ENCODE assay signal across 12 cellular contexts in genomic region chr20:50344232-50345071, GRCh38.
DNase-seq lines count a peak whose midpoint lies in the region; ATAC-seq and TF ChIP-seq lines count a peak whose summit lies in the region.
"Had no signal": no experiment of that assay in that cellular context is flagged by ENCODE, and none has a peak within 500 bp of the region (broad histone marks: within the 10 kb centered on the region; RNA-seq: fewer than 3 reads in every experiment).

No MANE protein-coding gene starts in this region.

- CTCF ChIA-PET in HCT116 (lab: Charles Lee): no interaction called here

- peak; percentile 45 to 50 (median 46); a peak in 5 of 6 replicates for TF ChIP-seq CTCF in HCT116 (IDR thresholded peaks at IDR 0.05 in 2 of 3, conservative IDR thresholded peaks at IDR 0.05 in 1 of 3; ENCODE audit: borderline replicate concordance in 1 of 3, insufficient read depth in 1 of 3, low read depth in 2 of 3, low read length in 2 of 3)
- peak; percentile 59 for TF ChIP-seq CTCF in WERI-Rb-1 (IDR thresholded peaks at IDR 0.05; ENCODE audit: low read depth, low read length)

- H3K9me3 ChIP-seq in BLaER1 treated with 17β-estradiol and CSF1 and Interleukin-3, amounts not matched to agents 10 nM and 100 nM (replicated peaks in 1 of 11): no peaks in the 10 kb centered on the region
- H3K9me3 ChIP-seq in HCT116 (ENCODE audit: control insufficient read depth in 1 of 2, insufficient read depth in 1 of 2, low read depth in 1 of 2, low read length in 2 of 2) (no peaks in the 10 kb centered on the region), WERI-Rb-1 (ENCODE audit: severe bottlenecking) (no peaks in the 10 kb centered on the region), GM23248 (ENCODE audit: low read depth) (no peaks in the 10 kb centered on the region)
- H3K9me3 ChIP-seq: uterus had no signal

- POLR2A ChIA-PET in HCT116 (lab: Charles Lee): no interaction called here

- H3K4me3 ChIP-seq in BLaER1 treated with 17β-estradiol and CSF1 and Interleukin-3, amounts not matched to agents 10 nM and 100 nM: no peak overlapping the region; a peak in 1 of 20 replicates
- H3K4me3 ChIP-seq in HCT116 (replicated peaks in 1 of 2; ENCODE audit: low read depth in 1 of 2, low read length in 2 of 2) (no peak overlapping the region), WERI-Rb-1 (ENCODE audit: low read depth, low read length) (no peak overlapping the region), GM23248 (no peak overlapping the region)
- H3K4me3 ChIP-seq: uterus had no signal

- H2AFZ ChIP-seq in HCT116 (ENCODE audit: low read depth, low read length, poor library complexity, severe bottlenecking) (no peak overlapping the region), GM23248 (no peak overlapping the region)

- peaks cover 98 to 100% (median 100%) of the 10 kb centered on the region in 10 experiments for H3K4me1 ChIP-seq in BLaER1 treated with 17β-estradiol and CSF1 and Interleukin-3, amounts not matched to agents 10 nM and 100 nM
- H3K4me1 ChIP-seq in HCT116 (ENCODE audit: control insufficient read depth in 1 of 2, insufficient read depth in 2 of 2, low read length in 2 of 2) (peaks cover 6 to 12% of the 10 kb centered on the region in 2 experiments; a peak in 2 of 4 replicates), GM23248 (ENCODE audit: insufficient read depth) (peaks cover 18% of the 10 kb centered on the region)

- no peaks in the 10 kb centered on the region for H3K36me3 ChIP-seq in BLaER1 treated with 17β-estradiol and CSF1 and Interleukin-3, amounts not matched to agents 10 nM and 100 nM
- H3K36me3 ChIP-seq in HCT116 (ENCODE audit: control insufficient read depth in 1 of 2, insufficient read depth in 2 of 2, low read length in 2 of 2) (no peaks in the 10 kb centered on the region), WERI-Rb-1 (no peaks in the 10 kb centered on the region), GM23248 (ENCODE audit: low read depth) (no peaks in the 10 kb centered on the region)
- H3K36me3 ChIP-seq: uterus had no signal

- H3K27me3 ChIP-seq in BLaER1 treated with 17β-estradiol and CSF1 and Interleukin-3, amounts not matched to agents 10 nM and 100 nM: peaks cover 33 to 73% (median 56%) of the 10 kb centered on the region in 11 experiments
- no peaks in the 10 kb centered on the region for H3K27me3 ChIP-seq in HCT116 (ENCODE audit: insufficient read depth, low read length)
- no peaks in the 10 kb centered on the region for H3K27me3 ChIP-seq in WERI-Rb-1 (ENCODE audit: insufficient read depth, low read depth, severe bottlenecking)
- no peaks in the 10 kb centered on the region for H3K27me3 ChIP-seq in GM23248 (replicated peaks; ENCODE audit: insufficient read depth)
- H3K27me3 ChIP-seq: uterus had no signal

- RAD21 ChIA-PET in HCT116 (lab: Charles Lee; ENCODE audit: low non-redundant PET in 1 of 2, low total read pairs in 2 of 2, uncharacterized antibody in 2 of 2, unreplicated experiment in 2 of 2): no interaction called here

- TF ChIP-seq RAD21 in HCT116 (IDR thresholded peaks at IDR 0.05; ENCODE audit: low read depth): peak; percentile 65

- in situ Hi-C loops in GM23248 (cut with MboI): no loop called here

- peaks cover 10% of the 10 kb centered on the region for H3F3A ChIP-seq in GM23248 (ENCODE audit: insufficient read depth)

- BruUV-seq in HCT116 (replicated peaks; lab: Mats Ljungman, UMichigan): no TSS peak

- DNase-seq in HCT116 (ENCODE audit: low read depth, low spot score) (no peak), WERI-Rb-1 (no peak), iPS-NIHi7 (ENCODE audit: extremely low spot score) (peak; percentile 48), GF-D8 (lab: John Stamatoyannopoulos, UW) (no peak), GM23248 (no peak), dermis blood vessel endothelial cell (no peak), T-helper 9 cell (no peak)
- DNase-seq: activated naive CD4-positive, alpha-beta T cell treated with Interleukin-2 at 50 U/mL for 16 hours had no signal

- H3K27ac ChIP-seq in BLaER1 treated with 17β-estradiol and CSF1 and Interleukin-3, amounts not matched to agents 10 nM and 100 nM: peak overlapping the region in 1 of 11 experiments; percentile 93; a peak in 1 of 22 replicates
- H3K27ac ChIP-seq in HCT116 (ENCODE audit: low read depth, low read length) (no peak overlapping the region), WERI-Rb-1 (no peak overlapping the region), GM23248 (no peak overlapping the region)
- H3K27ac ChIP-seq: epithelial cell of prostate, KMS-11 had no signal

- H3K79me2 ChIP-seq in HCT116 (ENCODE audit: insufficient read depth, low read length) (no peaks in the 10 kb centered on the region), GM23248 (ENCODE audit: insufficient read depth) (no peaks in the 10 kb centered on the region)

- peaks cover 0 to 38% (median 0%) of the 10 kb centered on the region in 11 experiments; a peak in 5 of 22 replicates for H4K20me1 ChIP-seq in BLaER1 treated with 17β-estradiol and CSF1 and Interleukin-3, amounts not matched to agents 10 nM and 100 nM
- H4K20me1 ChIP-seq in HCT116 (ENCODE audit: insufficient read depth) (no peaks in the 10 kb centered on the region), GM23248 (ENCODE audit: insufficient read depth) (no peaks in the 10 kb centered on the region)

- peak overlapping the region in 1 of 11 experiments; percentile 16; a peak in 3 of 22 replicates for H3K9ac ChIP-seq in BLaER1 treated with 17β-estradiol and CSF1 and Interleukin-3, amounts not matched to agents 10 nM and 100 nM
- no peak overlapping the region for H3K9ac ChIP-seq in HCT116 (ENCODE audit: low read length)
- H3K9ac ChIP-seq in GM23248: no peak overlapping the region
- H3K9ac ChIP-seq: KMS-11 had no signal

- no peak for TF ChIP-seq POLR2A in HCT116 (IDR thresholded peaks at IDR 0.05; ENCODE audit: borderline replicate concordance, extremely low read depth, insufficient read depth, insufficient read length)

- intact Hi-C loops in HCT116 (cut with micrococcal nuclease): loop anchor here (5.0 kb wide), 1 partner anchor 157 kb away; no protein-coding TSS in a partner anchor

- H3K4me2 ChIP-seq in BLaER1 treated with 17β-estradiol and CSF1 and Interleukin-3, amounts not matched to agents 10 nM and 100 nM: peak overlapping the region; percentile 85 to 99 (median 95)
- H3K4me2 ChIP-seq in HCT116 (ENCODE audit: low read length): no peak overlapping the region
- no peak overlapping the region for H3K4me2 ChIP-seq in GM23248 (ENCODE audit: unreplicated experiment)
- H3K4me2 ChIP-seq: KMS-11 had no signal

- peak; percentile 60 for ATAC-seq in HCT116

- H3K9me2 ChIP-seq in HCT116 (ENCODE audit: insufficient read depth) (no peaks in the 10 kb centered on the region), GM23248 (ENCODE audit: insufficient read depth) (no peaks in the 10 kb centered on the region)

- WGBS in GM23248 (ENCODE audit: low coverage in 1 of 2, low lambda C conversion rate in 2 of 2, missing lambda C conversion rate in 2 of 2), 2 experiments: 92 to 97% methylated on average over 11 of the region's 11 CpGs

TF ChIP-seq in HCT116, 20 proteins besides CTCF, POLR2A, EP300 and RAD21:
- TF ChIP-seq SP1 (IDR thresholded peaks at IDR 0.05; ENCODE audit: low read depth) (no peak), TCF7L2 (IDR thresholded peaks at IDR 0.05; ENCODE audit: borderline replicate concordance, extremely low read depth, insufficient read depth, insufficient read length) (no peak)

Comparison
In these comparisons a context has a peak if more than half of its experiments do, and no peak if none do; other contexts are left out.
1. H3K4me2 ChIP-seq: peak in BLaER1 treated with 17β-estradiol and CSF1 and Interleukin-3, amounts not matched to agents 10 nM and 100 nM (11 of 11); none in HCT116 (single experiment) and GM23248 (single experiment).